20 cellular contexts compared by ENCODE assay signal in the genomic region with DNA sequence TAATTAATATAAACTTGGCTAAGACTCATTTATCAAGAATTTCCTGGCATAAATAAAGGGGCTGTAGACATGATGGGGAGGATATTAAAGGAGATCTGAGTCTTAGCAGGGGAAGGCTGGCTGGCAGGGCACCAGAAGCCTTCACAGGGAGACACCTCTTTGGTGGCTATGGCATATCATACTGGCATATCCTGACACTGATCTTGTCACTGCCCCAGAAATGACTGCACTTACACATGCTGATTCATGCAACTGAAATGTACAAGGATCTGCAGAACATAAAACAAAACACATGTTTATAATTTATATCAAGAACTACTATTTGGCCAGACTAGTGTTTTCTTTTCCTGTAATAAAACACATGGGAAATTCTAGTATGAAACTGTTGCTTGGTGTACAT. TPM values are rescaled to one million over a fixed set of nuclear protein-coding genes. Genes with fewer than 3 reads are reported as not detected.
DNase-seq lines count a peak whose midpoint lies in the region; ATAC-seq and TF ChIP-seq lines count a peak whose summit lies in the region.
"Had no signal": no experiment of that assay in that cellular context is flagged by ENCODE, and none has a peak within 500 bp of the region (broad histone marks: within the 10 kb centered on the region; RNA-seq: fewer than 3 reads in every experiment).

No MANE protein-coding gene starts in this region.

- H3K27ac Mint-ChIP-seq in HFFc6 (no peak overlapping the region), T-cell (no peak overlapping the region)
- H3K27ac Mint-ChIP-seq: activated T-cell treated with anti-CD3 and anti-CD28 coated beads, Interleukin-2, amount 50 U/mL, for 24 hours; naive thymus-derived CD8-positive, alpha-beta T cell had no signal

- CTCF ChIA-PET in AG04449 (lab: Yijun Ruan, JAX) (no interaction called here), T-cell (lab: Charles Lee) (no interaction called here)

- DNase-seq in AG04449 (ENCODE audit: low read depth, low spot score) (peak; percentile 16), HFFc6 (peak; percentile 60), astrocyte of the cerebellum (ENCODE audit: low read depth) (peak; percentile 18), fibroblast of the conjunctiva (ENCODE audit: low read depth) (peak; percentile 70), T-cell (no peak), Kasumi-1 (lab: John Stamatoyannopoulos, UW) (no peak)
- DNase-seq: activated CD4-positive, alpha-beta T cell treated with anti-CD3 and anti-CD28 coated beads, Interleukin-2, amount 50 U/mL, for 1 hour; activated T-cell treated with anti-CD3 and anti-CD28 coated beads, Interleukin-2, amount 50 U/mL, for 24 hours; Caco-2; naive thymus-derived CD8-positive, alpha-beta T cell; NCI-H1417; SHP77 treated with DMSO at 0.1 percent for 48 hours; T-helper 9 cell had no signal

- ATAC-seq in T-cell (replicated peaks in 1 of 4) = no peak
- no peak for ATAC-seq in GM21528 (IDR thresholded peaks at IDR 0.05; ENCODE audit: low FRiP score, unreplicated experiment)
- ATAC-seq in HG03469 (IDR thresholded peaks at IDR 0.05; ENCODE audit: unreplicated experiment) = no peak
- ATAC-seq: A549; foreskin keratinocyte; naive thymus-derived CD8-positive, alpha-beta T cell had no signal

- H3K4me3 Mint-ChIP-seq in HFFc6 (no peak overlapping the region), T-cell (no peak overlapping the region)
- H3K4me3 Mint-ChIP-seq: activated T-cell treated with anti-CD3 and anti-CD28 coated beads, Interleukin-2, amount 50 U/mL, for 24 hours; naive thymus-derived CD8-positive, alpha-beta T cell had no signal

- H3K36me3 Mint-ChIP-seq in HFFc6 (ENCODE audit: low read depth) (0 out of 2 replicates have a peak, but pooled peaks cover 4% of the 10 kb centered on the region), T-cell (no peaks in the 10 kb centered on the region)
- H3K36me3 Mint-ChIP-seq: naive thymus-derived CD8-positive, alpha-beta T cell had no signal

- in situ Hi-C loops in astrocyte of the cerebellum (cut with HindIII; ENCODE audit: low sequenced_read_pairs) = no loop called here

- no peak overlapping the region for H3K4me3 ChIP-seq in AG04449 (ENCODE audit: low read depth, low read length)
- H3K4me3 ChIP-seq in astrocyte of the cerebellum (ENCODE audit: low read depth, low read length) = no peak overlapping the region
- H3K4me3 ChIP-seq: A549, coronary artery, lung had no signal

- TF ChIP-seq CTCF in AG04449 (IDR thresholded peaks at IDR 0.05; ENCODE audit: insufficient read depth, low read length, missing control alignments) (no peak), HFFc6 (IDR thresholded peaks at IDR 0.05) (no peak), astrocyte of the cerebellum (IDR thresholded peaks at IDR 0.05; ENCODE audit: low read depth, low read length, missing control alignments) (no peak)

- H3K9me3 Mint-ChIP-seq in HFFc6 (peaks cover 5% of the 10 kb centered on the region), T-cell (no peaks in the 10 kb centered on the region)
- H3K9me3 Mint-ChIP-seq: activated T-cell treated with anti-CD3 and anti-CD28 coated beads, Interleukin-2, amount 50 U/mL, for 24 hours had no signal

- POLR2A ChIA-PET in AG04449 (lab: Yijun Ruan, JAX) (no interaction called here), T-cell (lab: Charles Lee) (no interaction called here)

- peaks cover 11% of the 10 kb centered on the region for H3K4me1 Mint-ChIP-seq in HFFc6 (ENCODE audit: low read depth)
- H3K4me1 Mint-ChIP-seq in T-cell = peaks cover 0 to 6% (median 4%) of the 10 kb centered on the region in 3 donors
- H3K4me1 Mint-ChIP-seq: naive thymus-derived CD8-positive, alpha-beta T cell had no signal

- H3K27me3 Mint-ChIP-seq in HFFc6 (ENCODE audit: insufficient read depth) (peaks cover 5% of the 10 kb centered on the region), T-cell (no peaks in the 10 kb centered on the region)
- H3K27me3 Mint-ChIP-seq: naive thymus-derived CD8-positive, alpha-beta T cell had no signal

RNA-seq across cellular contexts. Expression of a gene that starts 5.5 kb away (rescaled TPM):
- not detected for total RNA-seq in HFFc6 (2021; fragmentation: NEBNext Ultra II Directional; extraction: Animal tissue kit (Norgen Biotek cat#: 25700))
- total RNA-seq in T-cell = not detected
- total RNA-seq: Caco-2; foreskin keratinocyte; naive thymus-derived CD8-positive, alpha-beta T cell had no signal

RNA-seq across cellular contexts. Expression of a gene that starts 48.2 kb away (rescaled TPM):
- not detected for total RNA-seq in HFFc6 (2021; fragmentation: NEBNext Ultra II Directional; extraction: Animal tissue kit (Norgen Biotek cat#: 25700))
- not detected for total RNA-seq in T-cell
- total RNA-seq: Caco-2; foreskin keratinocyte; lung; naive thymus-derived CD8-positive, alpha-beta T cell; temporal lobe had no signal

RNA-seq across cellular contexts. Expression of a gene that starts 48.3 kb away (rescaled TPM):
- not detected for total RNA-seq in HFFc6 (2021; fragmentation: NEBNext Ultra II Directional; extraction: Animal tissue kit (Norgen Biotek cat#: 25700))
- total RNA-seq in T-cell = not detected
- total RNA-seq: Caco-2; lung; naive thymus-derived CD8-positive, alpha-beta T cell; temporal lobe had no signal

Comparison
In these comparisons a context has a peak if more than half of its experiments do, and no peak if none do; other contexts are left out.
1. DNase-seq: peak in AG04449 (single experiment), HFFc6 (single experiment), astrocyte of the cerebellum (single experiment) and fibroblast of the conjunctiva (single experiment); none in T-cell (0 of 34) and Kasumi-1 (0 of 2).